19 cellular contexts compared by ENCODE assay signal in the genomic region with DNA sequence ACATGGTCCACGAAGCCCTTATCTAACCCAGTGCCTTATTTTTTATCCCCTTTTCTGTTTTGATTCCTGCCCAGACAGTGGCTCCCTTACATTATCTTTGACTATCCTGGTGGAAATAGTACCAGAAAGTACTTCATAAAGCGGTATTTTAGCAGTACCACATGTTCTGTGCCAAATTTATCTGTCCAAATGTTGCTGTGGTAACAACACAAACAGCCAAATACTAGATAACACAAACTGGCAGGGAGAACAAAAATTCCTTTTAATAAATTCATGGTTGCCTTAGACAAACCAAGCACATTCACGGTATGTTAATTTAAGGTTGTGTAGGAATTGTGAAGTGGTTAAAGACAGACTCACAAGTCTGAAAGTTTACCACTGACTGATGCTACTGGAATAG.
"Had no signal": no experiment of that assay in that cellular context is flagged by ENCODE, and none has a peak within 500 bp of the region (broad histone marks: within the 10 kb centered on the region; RNA-seq: fewer than 3 reads in every experiment).

No MANE protein-coding gene starts in this region.

- H3K4me3 ChIP-seq: breast epithelium, coronary artery, esophagus squamous epithelium, SJCRH30 had no signal

- H3K4me1 ChIP-seq: breast epithelium, esophagus squamous epithelium, SJCRH30 had no signal

- H3K9me3 ChIP-seq: breast epithelium, esophagus squamous epithelium, SJCRH30 had no signal

- ATAC-seq: activated CD8-positive, alpha-beta T cell treated with anti-CD3 and anti-CD28 coated beads, Interleukin-2, amount 10 ng/mL, durations not matched to agents 7 days and 5 days; left lobe of liver; WTC11 had no signal

- H3K27me3 ChIP-seq: breast epithelium, esophagus squamous epithelium had no signal

- H3K27ac ChIP-seq: breast epithelium, esophagus squamous epithelium, SJCRH30 had no signal

- H3K36me3 ChIP-seq: breast epithelium, esophagus squamous epithelium, SJCRH30 had no signal

- DNase-seq: activated CD4-positive, alpha-beta T cell treated with anti-CD3 and anti-CD28 coated beads for 48 hours; activated CD8-positive, alpha-beta memory T cell treated with anti-CD3 and anti-CD28 coated beads, Interleukin-2, amount 50 U/mL, for 4 hours; activated CD8-positive, alpha-beta T cell treated with anti-CD3 and anti-CD28 coated beads, Interleukin-2, amount 10 ng/mL, durations not matched to agents 7 days and 5 days; activated effector memory CD4-positive, alpha-beta T cell treated with anti-CD3 and anti-CD28 coated beads, Interleukin-2, amount 50 U/mL, for 16 hours; activated T-cell treated with anti-CD3 and anti-CD28 coated beads, Interleukin-2, amount 50 U/mL, for 48 hours; amniotic stem cell; effector CD4-positive, alpha-beta T cell; esophagus squamous epithelium; mesendoderm; nucleus accumbens; SJCRH30; small intestine; stimulated activated CD4-positive, alpha-beta T cell treated with anti-CD3 and anti-CD28 coated beads, Interleukin-4, amount 100 ng/mL, for 24 hours; stimulated activated naive CD4-positive, alpha-beta T cell treated with Interleukin-2 at 50 U/mL for 16 hours; T-helper 2 cell had no signal
